14 cellular contexts compared by ENCODE assay signal in the genomic region with DNA sequence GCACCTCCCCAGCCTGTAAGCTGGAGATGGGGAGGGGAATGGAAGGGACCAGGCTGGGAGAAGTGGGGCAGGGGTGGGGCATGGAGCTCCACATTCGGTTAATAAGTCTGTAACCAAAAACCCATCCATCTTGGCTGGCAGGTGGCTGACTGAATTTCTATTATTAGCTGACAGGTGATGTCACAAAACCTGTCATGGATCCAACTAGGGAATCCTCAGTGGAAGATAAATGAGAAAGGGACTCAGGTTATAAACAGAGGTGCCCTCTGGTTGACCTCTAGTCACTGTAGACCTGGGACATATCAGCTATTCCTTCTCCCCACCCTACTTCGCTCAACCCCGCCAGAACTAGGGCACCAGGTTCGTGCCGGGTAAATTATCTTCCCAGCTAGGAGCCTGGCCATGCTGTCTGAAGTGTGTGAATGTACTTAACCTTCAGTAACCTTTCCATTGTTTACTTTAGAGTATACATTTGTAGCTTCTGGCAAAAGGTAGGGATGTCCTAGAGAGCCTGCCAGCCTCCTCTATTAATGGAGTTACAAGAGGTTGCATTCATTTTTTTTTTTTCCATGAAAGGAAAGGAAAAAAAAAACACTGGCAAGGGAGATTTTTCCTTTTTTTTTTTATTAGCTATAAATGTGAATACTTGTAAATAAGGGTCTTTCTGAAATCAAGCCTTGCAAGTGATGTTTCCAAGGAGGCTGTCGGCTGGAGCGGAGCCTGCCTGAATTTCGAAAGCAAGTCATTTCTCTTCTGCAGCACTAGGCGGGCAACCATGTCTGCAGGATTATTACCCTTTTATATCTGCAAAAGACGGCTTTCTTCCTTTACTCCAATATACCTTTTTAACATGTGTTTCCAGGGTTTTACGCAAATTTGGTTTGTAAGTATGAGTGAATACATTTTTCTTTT.
A peak's percentile ranks its signal among the peaks of the same experiment; 100 is the strongest.
DNase-seq lines count a peak whose midpoint lies in the region; ATAC-seq and TF ChIP-seq lines count a peak whose summit lies in the region.
"Had no signal": no experiment of that assay in that cellular context is flagged by ENCODE, and none has a peak within 500 bp of the region (broad histone marks: within the 10 kb centered on the region; RNA-seq: fewer than 3 reads in every experiment).

No MANE protein-coding gene starts in this region.

- peaks cover 73% of the 10 kb centered on the region for H3K36me3 Mint-ChIP-seq in effector memory CD8-positive, alpha-beta T cell (ENCODE audit: insufficient read depth)
- H3K36me3 Mint-ChIP-seq in progenitor cell of endocrine pancreas (ENCODE audit: insufficient read depth) = peaks cover 36% of the 10 kb centered on the region

- TF ChIP-seq POLR2A in ovary (IDR thresholded peaks at IDR 0.05) = no peak

- H3K4me1 Mint-ChIP-seq in effector memory CD8-positive, alpha-beta T cell (ENCODE audit: low read depth in 2 of 2) = peaks cover 28 to 32% of the 10 kb centered on the region in 2 donors
- H3K4me1 Mint-ChIP-seq in progenitor cell of endocrine pancreas (ENCODE audit: low read depth) = peaks cover 32% of the 10 kb centered on the region

- no peaks in the 10 kb centered on the region for H3K27me3 Mint-ChIP-seq in effector memory CD8-positive, alpha-beta T cell
- H3K27me3 Mint-ChIP-seq in progenitor cell of endocrine pancreas = no peaks in the 10 kb centered on the region
- H3K27me3 Mint-ChIP-seq: activated naive CD4-positive, alpha-beta T cell treated with anti-CD3 and anti-CD28 coated beads, Interleukin-2, amount 50 U/mL, for 24 hours; IgD-negative memory B cell had no signal

- 79 to 87% (median 86%) methylated on average over 11 of the region's 11 CpGs for WGBS in ovary, 3 donors

- ATAC-seq in effector memory CD8-positive, alpha-beta T cell (replicated peaks) = no peak
- ATAC-seq: foreskin keratinocyte, HCT116 had no signal

- no peak overlapping the region for H3K4me3 ChIP-seq in dorsolateral prefrontal cortex
- no peak overlapping the region for H3K4me3 ChIP-seq in ovary

- H3K9me3 Mint-ChIP-seq in effector memory CD8-positive, alpha-beta T cell = no peaks in the 10 kb centered on the region
- H3K9me3 Mint-ChIP-seq in progenitor cell of endocrine pancreas (ENCODE audit: low read depth) = no peaks in the 10 kb centered on the region
- H3K9me3 Mint-ChIP-seq: activated naive CD4-positive, alpha-beta T cell treated with anti-CD3 and anti-CD28 coated beads, Interleukin-2, amount 50 U/mL, for 24 hours had no signal

- DNase-seq in HT-29 (ENCODE audit: low spot score) (peak; percentile 65), NCI-H2196 treated with DMSO at 0.1 percent for 48 hours (lab: John Stamatoyannopoulos, UW; ENCODE audit: unreplicated experiment) (peak; percentile 44), progenitor cell of endocrine pancreas (ENCODE audit: low spot score, unreplicated experiment) (no peak), dorsolateral prefrontal cortex (no peak), ovary (no peak), ecto neural progenitor cell (ENCODE audit: low spot score) (no peak)
- no peak for DNase-seq in effector memory CD8-positive, alpha-beta T cell
- DNase-seq in activated CD4-positive, alpha-beta T cell treated with anti-CD3 and anti-CD28 coated beads, Interleukin-2, amount 50 U/mL, for 1 hour = no peak
- DNase-seq: foreskin keratinocyte, posterior cingulate gyrus, SW 1271 had no signal

- intact Hi-C loops in dorsolateral prefrontal cortex (cut with DNase I) (loop anchor here (10.0 kb wide), 4 partner anchors 403 to 623 kb away; a partner anchor contains a TSS), ovary (cut with DNase I) (loop anchor here in 3 of 4 donors (10.0 kb wide), 3 partner anchors 153 to 623 kb away; no protein-coding TSS in a partner anchor)

- H3K9me3 ChIP-seq in ovary = no peaks in the 10 kb centered on the region

- H3K27ac ChIP-seq in dorsolateral prefrontal cortex (peak overlapping the region in 1 of 59 donors; percentile 10), ovary (no peak overlapping the region)
- H3K27ac ChIP-seq: foreskin keratinocyte had no signal

- H3K36me3 ChIP-seq in ovary = no peaks in the 10 kb centered on the region

- H3K4me3 Mint-ChIP-seq in effector memory CD8-positive, alpha-beta T cell = no peak overlapping the region
- no peak overlapping the region for H3K4me3 Mint-ChIP-seq in progenitor cell of endocrine pancreas (ENCODE audit: low read depth)
- H3K4me3 Mint-ChIP-seq: activated naive CD4-positive, alpha-beta T cell treated with anti-CD3 and anti-CD28 coated beads, Interleukin-2, amount 50 U/mL, for 24 hours; IgD-negative memory B cell had no signal

- TF ChIP-seq CTCF in progenitor cell of endocrine pancreas (IDR thresholded peaks at IDR 0.05; ENCODE audit: unreplicated experiment) (no peak), dorsolateral prefrontal cortex (IDR thresholded peaks at IDR 0.05 in 54 of 56, conservative IDR thresholded peaks at IDR 0.05 in 2 of 56; ENCODE audit: low read depth in 1 of 56, partially characterized antibody in 56 of 56) (no peak), ovary (IDR thresholded peaks at IDR 0.05) (no peak)

- H3K27me3 ChIP-seq in dorsolateral prefrontal cortex = no peaks in the 10 kb centered on the region
- H3K27me3 ChIP-seq in ovary = no peaks in the 10 kb centered on the region
- H3K27me3 ChIP-seq: foreskin keratinocyte had no signal

- H3K4me1 ChIP-seq in ovary (ENCODE audit: insufficient read depth) = no peaks in the 10 kb centered on the region
- H3K4me1 ChIP-seq: foreskin keratinocyte had no signal

- H3K27ac Mint-ChIP-seq in effector memory CD8-positive, alpha-beta T cell = peak overlapping the region; percentile 25 to 84
- H3K27ac Mint-ChIP-seq in progenitor cell of endocrine pancreas = peak overlapping the region; percentile 36
- H3K27ac Mint-ChIP-seq: activated naive CD4-positive, alpha-beta T cell treated with anti-CD3 and anti-CD28 coated beads, Interleukin-2, amount 50 U/mL, for 24 hours had no signal

- no peak for TF ChIP-seq EP300 in ovary (IDR thresholded peaks at IDR 0.05)

Comparison
In these comparisons a context has a peak if more than half of its experiments do, and no peak if none do; other contexts are left out.
1. DNase-seq: peak in HT-29 (single experiment) and NCI-H2196 treated with DMSO at 0.1 percent for 48 hours (single experiment); none in effector memory CD8-positive, alpha-beta T cell (0 of 3), progenitor cell of endocrine pancreas (single experiment), dorsolateral prefrontal cortex (0 of 10), activated CD4-positive, alpha-beta T cell treated with anti-CD3 and anti-CD28 coated beads, Interleukin-2, amount 50 U/mL, for 1 hour (single experiment), ovary (0 of 5) and ecto neural progenitor cell (single experiment).